In the genomic region with DNA sequence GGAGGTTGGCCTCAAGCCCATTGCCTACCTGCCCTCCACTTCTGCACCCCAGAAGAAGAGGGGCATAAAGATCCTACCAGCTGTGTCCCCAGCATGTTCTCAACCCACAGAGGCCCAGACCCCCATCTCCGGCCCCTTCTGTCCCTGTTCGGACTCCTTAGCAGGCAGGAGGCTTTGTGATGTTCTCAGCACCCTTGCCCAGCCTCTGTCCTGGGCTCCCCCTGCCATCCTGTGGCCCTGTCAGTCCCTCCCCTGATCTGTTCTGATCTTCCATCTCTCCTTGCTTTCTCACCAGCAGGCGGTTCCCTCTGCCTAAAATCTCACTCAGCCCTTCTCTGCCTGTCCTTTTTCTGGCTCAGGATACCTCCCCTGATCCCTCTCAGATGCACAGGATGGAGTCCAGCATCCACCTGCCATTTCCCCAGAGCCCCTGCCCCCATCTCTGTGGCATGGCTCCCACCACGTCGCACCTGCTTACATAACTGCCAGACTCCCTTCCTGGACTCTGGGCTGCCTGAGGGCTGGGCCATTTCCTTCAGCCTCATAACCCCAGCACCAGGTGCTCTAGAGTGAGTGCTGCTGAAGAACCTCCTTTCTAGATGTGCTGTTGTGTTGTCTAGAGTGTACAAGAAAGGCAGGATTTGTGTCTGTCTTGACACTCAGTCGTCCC, we compare ENCODE assay signal across 1 cellular context.
TF ChIP-seq lines count a peak whose summit lies in the region.

No MANE protein-coding gene starts in this region.

TF ChIP-seq in H1, 55 proteins besides CTCF, POLR2A, EP300 and RAD21 (continued from another document):
- no peak for TF ChIP-seq NANOG (IDR thresholded peaks at IDR 0.05; ENCODE audit: insufficient read depth, low read depth, low read length, poor library complexity, severe bottlenecking)
- no peak for TF ChIP-seq CEBPB (IDR thresholded peaks at IDR 0.05; ENCODE audit: low read depth, low read length)
- no peak for TF ChIP-seq HDAC6 (IDR thresholded peaks at IDR 0.05; ENCODE audit: low read depth, low read length)
- TF ChIP-seq CTBP2 (IDR thresholded peaks at IDR 0.05; ENCODE audit: borderline replicate concordance, insufficient read depth, insufficient read length, low read length) = no peak
- no peak for TF ChIP-seq SUZ12 (IDR thresholded peaks at IDR 0.05; ENCODE audit: low read length)
TF ChIP-seq in H1: peak in this region for 0.
